ENCODE assay signal across 21 cellular contexts in genomic region chr7:47221826-47222225, GRCh38.
DNase-seq lines count a peak whose midpoint lies in the region; ATAC-seq, FAIRE-seq and TF ChIP-seq lines count a peak whose summit lies in the region.
"Had no signal": no experiment of that assay in that cellular context is flagged by ENCODE, and none has a peak within 500 bp of the region (broad histone marks: within the 10 kb centered on the region; RNA-seq: fewer than 3 reads in every experiment).

No MANE protein-coding gene starts in this region.

- H3K36me3 ChIP-seq in GM23248 (ENCODE audit: low read depth) = no peaks in the 10 kb centered on the region
- H3K36me3 ChIP-seq in K562 (ENCODE audit: control insufficient read depth, insufficient read depth, low read length) = no peaks in the 10 kb centered on the region
- no peaks in the 10 kb centered on the region for H3K36me3 ChIP-seq in stomach
- no peaks in the 10 kb centered on the region for H3K36me3 ChIP-seq in trophoblast cell (ENCODE audit: control insufficient read depth in 1 of 2, insufficient read depth in 2 of 2, low read length in 2 of 2)

- no peak overlapping the region for H3K18ac ChIP-seq in trophoblast cell (ENCODE audit: low read length)

- no peaks in the 10 kb centered on the region for H4K20me1 ChIP-seq in GM23248 (ENCODE audit: insufficient read depth)
- H4K20me1 ChIP-seq in K562 (replicated peaks; ENCODE audit: control insufficient read depth, insufficient read depth, low read length) = no peaks in the 10 kb centered on the region

- BruUV-seq in K562 (replicated peaks; lab: Mats Ljungman, UMichigan) = no TSS peak

- TF ChIP-seq CTCF in K562 (IDR thresholded peaks at IDR 0.05 in 2 of 3, conservative IDR thresholded peaks at IDR 0.05 in 1 of 3; ENCODE audit: insufficient read depth in 2 of 3, low read depth in 1 of 3, low read length in 3 of 3) (no peak), fibroblast of the aortic adventitia (IDR thresholded peaks at IDR 0.05; ENCODE audit: insufficient read depth, low read length) (no peak), stomach (IDR thresholded peaks at IDR 0.05) (no peak)

- TF ChIP-seq POLR2A in K562 (conservative IDR thresholded peaks at IDR 0.05) = no peak
- no peak for TF ChIP-seq POLR2A in GM12892 (IDR thresholded peaks at IDR 0.05; ENCODE audit: low read depth, low read length)
- no peak for TF ChIP-seq POLR2A in stomach (IDR thresholded peaks at IDR 0.05)

- DNase-seq in EH (ENCODE audit: low read depth) (peak; percentile 21), GM23248 (peak; percentile 55), K562 (ENCODE audit: extremely low read depth in 1 of 4, low spot score in 3 of 4) (no peak), fibroblast of the aortic adventitia (ENCODE audit: low read depth) (peak; percentile 15), GM12892 (ENCODE audit: insufficient read length) (no peak), stomach (no peak), trophoblast cell (no peak)
- DNase-seq: AML-193; C1 segment of cervical spinal cord; Calu3; CD4-positive, alpha-beta memory T cell; COR-L47; DMS53; DMS79 treated with DMSO at 0.1 percent for 48 hours; H7 had no signal

- H3K9ac ChIP-seq in GM23248 (no peak overlapping the region), K562 (ENCODE audit: insufficient read depth in 1 of 2, low read depth in 2 of 2, low read length in 2 of 2) (no peak overlapping the region), trophoblast cell (ENCODE audit: low read length) (no peak overlapping the region)

- no peak for TF ChIP-seq RAD21 in K562 (CRISPR knock-in tag; conservative IDR thresholded peaks at IDR 0.05 in 1 of 2, IDR thresholded peaks at IDR 0.05 in 1 of 2)

- POLR2A ChIA-PET in K562 (lab: Yijun Ruan, JAX) = no interaction called here

- H3K4me2 ChIP-seq in GM23248 (ENCODE audit: unreplicated experiment) (peak overlapping the region; percentile 27), K562 (ENCODE audit: insufficient read depth, low read length) (no peak overlapping the region), trophoblast cell (ENCODE audit: low read length) (no peak overlapping the region)

- no peak overlapping the region for H3K4me3 ChIP-seq in GM23248
- H3K4me3 ChIP-seq in K562 = no peak overlapping the region
- no peak overlapping the region for H3K4me3 ChIP-seq in fibroblast of the aortic adventitia (ENCODE audit: low read depth, low read length)
- H3K4me3 ChIP-seq in stomach = no peak overlapping the region
- no peak overlapping the region for H3K4me3 ChIP-seq in trophoblast cell (ENCODE audit: low read depth, low read length)
- H3K4me3 ChIP-seq: GM12878 had no signal

- intact Hi-C loops in K562 (cut with micrococcal nuclease) (no loop called here), stomach (cut with DNase I; ENCODE audit: low total_unique reads) (no loop called here)

- H2AK5ac ChIP-seq in trophoblast cell (ENCODE audit: low read length) = no peak overlapping the region

- peaks cover 12% of the 10 kb centered on the region for H3K79me1 ChIP-seq in trophoblast cell (ENCODE audit: low read length)

- H3K27me3 ChIP-seq in GM23248 (replicated peaks; ENCODE audit: insufficient read depth) (no peaks in the 10 kb centered on the region), K562 (ENCODE audit: control insufficient read depth in 2 of 2, insufficient read depth in 2 of 2, low read length in 2 of 2) (no peaks in the 10 kb centered on the region), stomach (no peaks in the 10 kb centered on the region), trophoblast cell (ENCODE audit: insufficient read depth, low read length) (no peaks in the 10 kb centered on the region)

- H2BK120ac ChIP-seq in trophoblast cell (ENCODE audit: insufficient read depth, low read length, poor library complexity) = no peak overlapping the region

- no peaks in the 10 kb centered on the region for H3K9me3 ChIP-seq in GM23248 (ENCODE audit: low read depth)
- no peaks in the 10 kb centered on the region for H3K9me3 ChIP-seq in K562 (replicated peaks; ENCODE audit: control insufficient read depth, insufficient read depth, low read depth, low read length)
- no peaks in the 10 kb centered on the region for H3K9me3 ChIP-seq in stomach
- peaks cover 2% of the 10 kb centered on the region for H3K9me3 ChIP-seq in trophoblast cell (ENCODE audit: insufficient read depth, low read depth, low read length)

- no peak overlapping the region for H4K12ac ChIP-seq in trophoblast cell (ENCODE audit: low read depth, low read length)

- in situ Hi-C loops in GM23248 (cut with MboI) = no loop called here
- in situ Hi-C loops in K562 (cut with MboI) = no loop called here

- no peak overlapping the region for H3K27ac ChIP-seq in GM23248
- no peak overlapping the region for H3K27ac ChIP-seq in K562 (ENCODE audit: extremely low read depth, low read depth, low read length)
- no peak overlapping the region for H3K27ac ChIP-seq in stomach
- H3K27ac ChIP-seq in trophoblast cell (ENCODE audit: low read depth, low read length) = no peak overlapping the region

- no peak overlapping the region for H3K23ac ChIP-seq in trophoblast cell (ENCODE audit: low read length)

- H3K4me1 ChIP-seq in GM23248 (ENCODE audit: insufficient read depth) = peaks cover 27% of the 10 kb centered on the region
- peaks cover 13 to 41% of the 10 kb centered on the region in 2 experiments for H3K4me1 ChIP-seq in K562 (replicated peaks in 1 of 2; ENCODE audit: control insufficient read depth in 2 of 2, insufficient read depth in 2 of 2, low read length in 2 of 2)
- H3K4me1 ChIP-seq in stomach = no peaks in the 10 kb centered on the region
- peaks cover 13 to 17% of the 10 kb centered on the region in 2 experiments for H3K4me1 ChIP-seq in trophoblast cell (ENCODE audit: control insufficient read depth in 1 of 2, insufficient read depth in 2 of 2, low read length in 2 of 2)

- 56% methylated on average over 3 of the region's 3 CpGs for WGBS in GM23248 (ENCODE audit: low coverage in 1 of 2, low lambda C conversion rate in 2 of 2, missing lambda C conversion rate in 2 of 2), 2 experiments
- WGBS in K562 (ENCODE audit: insufficient coverage, low coverage, missing lambda C conversion rate) = 67% methylated on average over 3 of the region's 3 CpGs
- WGBS in stomach, 5 donors = 68 to 82% (median 77%) methylated on average over 3 of the region's 3 CpGs
- WGBS in trophoblast cell (ENCODE audit: extremely low coverage, insufficient coverage, insufficient read length) = no CpG with 5 or more reads among the region's 3 CpGs

- H3K4ac ChIP-seq in trophoblast cell (ENCODE audit: low read depth, low read length) = no peak overlapping the region

- ATAC-seq in K562 = no peak
- ATAC-seq in GM19328 (IDR thresholded peaks at IDR 0.05; ENCODE audit: unreplicated experiment) = no peak
- ATAC-seq: GM12878, HCT116 had no signal

- FAIRE-seq in K562 (lab: Jason Lieb, UNC) (no peak), GM12892 (lab: Jason Lieb, UNC) (no peak)
- FAIRE-seq: G401.6, GM12878, GM18507, H1 had no signal

- H3F3A ChIP-seq in GM23248 (ENCODE audit: insufficient read depth) = peaks cover 16% of the 10 kb centered on the region

- H2BK12ac ChIP-seq in trophoblast cell (ENCODE audit: low read length) = no peak overlapping the region

- no peaks in the 10 kb centered on the region for H3K79me2 ChIP-seq in GM23248 (ENCODE audit: insufficient read depth)
- H3K79me2 ChIP-seq in K562 (ENCODE audit: control insufficient read depth, insufficient read depth, low read length) = peaks cover 8% of the 10 kb centered on the region; the same call in 1 of the 3 replicates
- peaks cover 2% of the 10 kb centered on the region for H3K79me2 ChIP-seq in trophoblast cell (ENCODE audit: control insufficient read depth, insufficient read depth, low read length, poor library complexity)

- TF ChIP-seq EP300 in K562 (IDR thresholded peaks at IDR 0.05; ENCODE audit: low read length) (no peak), stomach (IDR thresholded peaks at IDR 0.05) (no peak)

- no peak overlapping the region for H3K14ac ChIP-seq in trophoblast cell (ENCODE audit: low read length)

- no peak overlapping the region for H4K8ac ChIP-seq in trophoblast cell (ENCODE audit: low read depth, low read length)

- CTCF ChIA-PET in K562 (lab: Yijun Ruan, JAX; ENCODE audit: low intra/inter-chr PET ratio) = no interaction called here

- no peak overlapping the region for H4K91ac ChIP-seq in trophoblast cell (ENCODE audit: low read depth, low read length)

- H3K9me2 ChIP-seq in GM23248 (ENCODE audit: insufficient read depth) = no peaks in the 10 kb centered on the region

- H3K9me1 ChIP-seq in K562 (ENCODE audit: control insufficient read depth, insufficient read depth, low read length) = peaks cover 2% of the 10 kb centered on the region

- H2BK5ac ChIP-seq in trophoblast cell (ENCODE audit: low read depth, low read length, poor library complexity) = no peak overlapping the region

- H2AFZ ChIP-seq in GM23248 = no peak overlapping the region
- peak overlapping the region; percentile 27; the same call in 1 of the 2 replicates for H2AFZ ChIP-seq in K562 (ENCODE audit: low read depth, low read length)
- no peak overlapping the region for H2AFZ ChIP-seq in trophoblast cell (ENCODE audit: insufficient read depth, low read length, poor library complexity)

TF ChIP-seq in K562, 482 proteins besides CTCF, POLR2A, EP300 and RAD21 (continues in another document):
- TF ChIP-seq ZNF274 (IDR thresholded peaks at IDR 0.05; ENCODE audit: borderline replicate concordance, low read depth, low read length) (no peak), CEBPZ (IDR thresholded peaks at IDR 0.05; ENCODE audit: borderline replicate concordance, low read depth, low read length) (no peak)

Comparison
In these comparisons a context has a peak if more than half of its experiments do, and no peak if none do; other contexts are left out.
1. DNase-seq: peak in EH (single experiment), GM23248 (single experiment) and fibroblast of the aortic adventitia (single experiment); none in K562 (0 of 4), GM12892 (single experiment), stomach (single experiment) and trophoblast cell (0 of 2).